Comparison of ENCODE assay signal across 9 cellular contexts in genomic region chr21:15592271-15592860, GRCh38.
DNase-seq lines count a peak whose midpoint lies in the region; ATAC-seq and TF ChIP-seq lines count a peak whose summit lies in the region.
"Had no signal": no experiment of that assay in that cellular context is flagged by ENCODE, and none has a peak within 500 bp of the region (broad histone marks: within the 10 kb centered on the region; RNA-seq: fewer than 3 reads in every experiment).

No MANE protein-coding gene starts in this region.

- no peaks in the 10 kb centered on the region for H3K36me3 ChIP-seq in brain microvascular endothelial cell (replicated peaks)

- H3K27ac ChIP-seq in brain microvascular endothelial cell: no peak overlapping the region
- H3K27ac ChIP-seq: epithelial cell of prostate had no signal

- H3K4me3 ChIP-seq in brain microvascular endothelial cell (ENCODE audit: low read depth, low read length): no peak overlapping the region

- in situ Hi-C loops in brain microvascular endothelial cell (cut with HindIII; ENCODE audit: low pct_ligation_motif_present, low sequenced_read_pairs): no loop called here

- TF ChIP-seq CTCF in GM12873 (IDR thresholded peaks at IDR 0.05; ENCODE audit: insufficient read depth, low read depth, low read length, missing control alignments) (peak; percentile 49), brain microvascular endothelial cell (IDR thresholded peaks at IDR 0.05; ENCODE audit: low read depth, low read length, missing control alignments) (peak; percentile 42)

- DNase-seq in AG08395 (ENCODE audit: low spot score) (peak; percentile 38), NCI-H2196 treated with DMSO at 0.1 percent for 48 hours (lab: John Stamatoyannopoulos, UW; ENCODE audit: unreplicated experiment) (peak; percentile 9), brain microvascular endothelial cell (peak; percentile 37), left kidney (ENCODE audit: low read depth, low spot score) (peak; percentile 69)

- no peaks in the 10 kb centered on the region for H3K27me3 ChIP-seq in brain microvascular endothelial cell (replicated peaks)

- no peak for ATAC-seq in GM18858 (IDR thresholded peaks at IDR 0.05; ENCODE audit: unreplicated experiment)
- no peak for ATAC-seq in HG03045 (IDR thresholded peaks at IDR 0.05; ENCODE audit: unreplicated experiment)
- no peak for ATAC-seq in HG03196 (IDR thresholded peaks at IDR 0.05; ENCODE audit: unreplicated experiment)

Comparison
In these comparisons a context has a peak if more than half of its experiments do, and no peak if none do; other contexts are left out.
1. DNase-seq: peak in every context shown above with its lines; median percentile 69 in left kidney; 38 in AG08395; 37 in brain microvascular endothelial cell; 9 in NCI-H2196 treated with DMSO at 0.1 percent for 48 hours.